Comparison of ENCODE assay signal across 23 cellular contexts in genomic region chr6:12340488-12340818, GRCh38. TPM values are rescaled to one million over a fixed set of nuclear protein-coding genes. Genes with fewer than 3 reads are reported as not detected.
A peak's percentile ranks its signal among the peaks of the same experiment; 100 is the strongest.
DNase-seq lines count a peak whose midpoint lies in the region; ATAC-seq, FAIRE-seq and TF ChIP-seq lines count a peak whose summit lies in the region.
"Had no signal": no experiment of that assay in that cellular context is flagged by ENCODE, and none has a peak within 500 bp of the region (broad histone marks: within the 10 kb centered on the region; RNA-seq: fewer than 3 reads in every experiment).

No MANE protein-coding gene starts in this region.

- POLR2A ChIA-PET in A549 (lab: Yijun Ruan, JAX), result no interaction called here

- WGBS in A549 (ENCODE audit: missing lambda C conversion rate), result 95% methylated on average over 6 of the region's 6 CpGs
- 29 to 30% methylated on average over 6 of the region's 6 CpGs for WGBS in body of pancreas, 2 donors
- 35% methylated on average over 6 of the region's 6 CpGs for WGBS in right lobe of liver (ENCODE audit: insufficient coverage, low coverage, low lambda C conversion rate, missing lambda C conversion rate)

- H3K27ac Mint-ChIP-seq in activated naive CD8-positive, alpha-beta T cell treated with anti-CD3 and anti-CD28 coated beads, Interleukin-2, amount 50 U/mL, for 24 hours, result no peak overlapping the region
- H3K27ac Mint-ChIP-seq in activated naive CD4-positive, alpha-beta T cell treated with anti-CD3 and anti-CD28 coated beads for 36 hours, result no peak overlapping the region
- H3K27ac Mint-ChIP-seq in activated naive CD4-positive, alpha-beta T cell treated with anti-CD3 and anti-CD28 coated beads, Interleukin-2, amount 50 U/mL, for 72 hours, result no peak overlapping the region
- H3K27ac Mint-ChIP-seq: CD4-positive, CD25-positive, alpha-beta regulatory T cell; CD8-positive, alpha-beta memory T cell; HFFc6; IgD-negative memory B cell had no signal

- H3K4me2 ChIP-seq in A549, result no peak overlapping the region

- H3K9me3 ChIP-seq in A549, result no peaks in the 10 kb centered on the region
- no peaks in the 10 kb centered on the region for H3K9me3 ChIP-seq in body of pancreas
- H3K9me3 ChIP-seq in right lobe of liver, result no peaks in the 10 kb centered on the region
- H3K9me3 ChIP-seq in right atrium auricular region, result no peaks in the 10 kb centered on the region
- H3K9me3 ChIP-seq: BE2C had no signal

- H3K36me3 ChIP-seq in body of pancreas (replicated peaks in 1 of 2; ENCODE audit: insufficient read depth in 1 of 2, low read depth in 2 of 2) (no peaks in the 10 kb centered on the region), right lobe of liver (no peaks in the 10 kb centered on the region), right atrium auricular region (no peaks in the 10 kb centered on the region)
- H3K36me3 ChIP-seq: BE2C had no signal

- TF ChIP-seq EP300 in A549 (IDR thresholded peaks at IDR 0.05), result no peak

- no peaks in the 10 kb centered on the region for H3K4me1 Mint-ChIP-seq in activated naive CD8-positive, alpha-beta T cell treated with anti-CD3 and anti-CD28 coated beads, Interleukin-2, amount 50 U/mL, for 24 hours
- no peaks in the 10 kb centered on the region for H3K4me1 Mint-ChIP-seq in activated naive CD4-positive, alpha-beta T cell treated with anti-CD3 and anti-CD28 coated beads for 36 hours (ENCODE audit: low read depth)
- H3K4me1 Mint-ChIP-seq: CD4-positive, CD25-positive, alpha-beta regulatory T cell; CD8-positive, alpha-beta memory T cell had no signal

- TF ChIP-seq POLR2A in A549 (IDR thresholded peaks at IDR 0.05; ENCODE audit: low read length) (no peak), body of pancreas (IDR thresholded peaks at IDR 0.05) (no peak), right lobe of liver (IDR thresholded peaks at IDR 0.05) (no peak)

- H3K36me3 Mint-ChIP-seq in activated naive CD8-positive, alpha-beta T cell treated with anti-CD3 and anti-CD28 coated beads, Interleukin-2, amount 50 U/mL, for 24 hours (ENCODE audit: low read depth), result no peaks in the 10 kb centered on the region
- H3K36me3 Mint-ChIP-seq in activated naive CD4-positive, alpha-beta T cell treated with anti-CD3 and anti-CD28 coated beads for 36 hours (ENCODE audit: low read depth), result no peaks in the 10 kb centered on the region
- H3K36me3 Mint-ChIP-seq in activated naive CD4-positive, alpha-beta T cell treated with anti-CD3 and anti-CD28 coated beads, Interleukin-2, amount 50 U/mL, for 72 hours, result no peaks in the 10 kb centered on the region
- H3K36me3 Mint-ChIP-seq: CD4-positive, CD25-positive, alpha-beta regulatory T cell; CD8-positive, alpha-beta memory T cell; IgD-negative memory B cell had no signal

- peaks cover 66% of the 10 kb centered on the region for H3K4me1 ChIP-seq in A549
- H3K4me1 ChIP-seq in body of pancreas, result peaks cover 75% of the 10 kb centered on the region
- H3K4me1 ChIP-seq in right lobe of liver, result peaks cover 0 to 70% (median 29%) of the 10 kb centered on the region in 4 donors
- H3K4me1 ChIP-seq in right atrium auricular region, result no peaks in the 10 kb centered on the region
- H3K4me1 ChIP-seq: BE2C had no signal

- ATAC-seq in A549 (no peak), body of pancreas (no peak), right lobe of liver (peak in 3 of 4 donors; percentile 1 to 7 (median 6))
- no peak for ATAC-seq in activated naive CD8-positive, alpha-beta T cell treated with anti-CD3 and anti-CD28 coated beads, Interleukin-2, amount 50 U/mL, for 24 hours
- ATAC-seq in activated naive CD4-positive, alpha-beta T cell treated with anti-CD3 and anti-CD28 coated beads, Interleukin-2, amount 50 U/mL, for 72 hours, result no peak
- ATAC-seq: HCT116 had no signal

- FAIRE-seq in A549 (lab: Jason Lieb, UNC), result no peak
- FAIRE-seq: D721Med, GM12892, GM18507, HTR-8/SVneo had no signal

- intact Hi-C loops in body of pancreas (cut with DNase I) (no loop called here), right lobe of liver (cut with DNase I) (no loop called here)
- intact Hi-C loops in activated naive CD4-positive, alpha-beta T cell treated with anti-CD3 and anti-CD28 coated beads for 36 hours (cut with micrococcal nuclease), result no loop called here

- DNase-seq in A549 (ENCODE audit: low read depth in 1 of 2, low spot score in 1 of 2), result no peak
- DNase-seq in body of pancreas, result no peak
- DNase-seq in right lobe of liver, result no peak
- DNase-seq in activated naive CD8-positive, alpha-beta T cell treated with anti-CD3 and anti-CD28 coated beads, Interleukin-2, amount 50 U/mL, for 24 hours, result no peak
- no peak for DNase-seq in right atrium auricular region (ENCODE audit: low spot score)
- DNase-seq in activated naive CD4-positive, alpha-beta T cell treated with anti-CD3 and anti-CD28 coated beads for 36 hours, result no peak
- no peak for DNase-seq in activated naive CD4-positive, alpha-beta T cell treated with anti-CD3 and anti-CD28 coated beads, Interleukin-2, amount 50 U/mL, for 72 hours (ENCODE audit: low spot score in 2 of 2)
- DNase-seq: ACHN; C1 segment of cervical spinal cord; CD4-positive, CD25-positive, alpha-beta regulatory T cell; CD8-positive, alpha-beta memory T cell; COR-L47; GDM1; GM23248; H7; HFFc6 had no signal

- no peak for TF ChIP-seq CTCF in A549 (IDR thresholded peaks at IDR 0.05)
- no peak for TF ChIP-seq CTCF in body of pancreas (IDR thresholded peaks at IDR 0.05)
- no peak for TF ChIP-seq CTCF in right lobe of liver (IDR thresholded peaks at IDR 0.05)
- TF ChIP-seq CTCF in right atrium auricular region (IDR thresholded peaks at IDR 0.05), result no peak

- CTCF ChIA-PET in A549 (lab: Yijun Ruan, JAX), result no interaction called here
- CTCF ChIA-PET in activated naive CD4-positive, alpha-beta T cell treated with anti-CD3 and anti-CD28 coated beads for 36 hours (lab: Charles Lee), result no interaction called here

- H3K9me3 Mint-ChIP-seq in activated naive CD8-positive, alpha-beta T cell treated with anti-CD3 and anti-CD28 coated beads, Interleukin-2, amount 50 U/mL, for 24 hours, result no peaks in the 10 kb centered on the region
- no peaks in the 10 kb centered on the region for H3K9me3 Mint-ChIP-seq in activated naive CD4-positive, alpha-beta T cell treated with anti-CD3 and anti-CD28 coated beads for 36 hours
- H3K9me3 Mint-ChIP-seq in activated naive CD4-positive, alpha-beta T cell treated with anti-CD3 and anti-CD28 coated beads, Interleukin-2, amount 50 U/mL, for 72 hours, result no peaks in the 10 kb centered on the region
- H3K9me3 Mint-ChIP-seq: CD8-positive, alpha-beta memory T cell; HFFc6; IgD-negative memory B cell had no signal

- H3K4me3 Mint-ChIP-seq in activated naive CD8-positive, alpha-beta T cell treated with anti-CD3 and anti-CD28 coated beads, Interleukin-2, amount 50 U/mL, for 24 hours, result no peak overlapping the region
- H3K4me3 Mint-ChIP-seq in activated naive CD4-positive, alpha-beta T cell treated with anti-CD3 and anti-CD28 coated beads for 36 hours, result no peak overlapping the region
- H3K4me3 Mint-ChIP-seq: CD4-positive, CD25-positive, alpha-beta regulatory T cell; CD8-positive, alpha-beta memory T cell; HFFc6 had no signal

- TF ChIP-seq RAD21 in A549 (conservative IDR thresholded peaks at IDR 0.05 in 1 of 2, IDR thresholded peaks at IDR 0.05 in 1 of 2), result no peak

- H3K4me3 ChIP-seq in A549, result no peak overlapping the region
- H3K4me3 ChIP-seq in body of pancreas, result no peak overlapping the region
- no peak overlapping the region for H3K4me3 ChIP-seq in right lobe of liver
- H3K4me3 ChIP-seq in right atrium auricular region, result no peak overlapping the region
- H3K4me3 ChIP-seq: GM23248 had no signal

- H3K27ac ChIP-seq in A549, result peak overlapping the region; percentile 85 to 98
- H3K27ac ChIP-seq in body of pancreas, result peak overlapping the region in 3 of 4 donors; percentile 7 to 19 (median 17)
- H3K27ac ChIP-seq in right lobe of liver, result peak overlapping the region in 2 of 3 donors; percentile 66 to 69
- no peak overlapping the region for H3K27ac ChIP-seq in right atrium auricular region
- H3K27ac ChIP-seq: GM23248 had no signal

- no peaks in the 10 kb centered on the region for H3K27me3 ChIP-seq in body of pancreas
- no peaks in the 10 kb centered on the region for H3K27me3 ChIP-seq in right lobe of liver
- no peaks in the 10 kb centered on the region for H3K27me3 ChIP-seq in right atrium auricular region
- H3K27me3 ChIP-seq: BE2C had no signal

- peaks cover 3% of the 10 kb centered on the region for H3K27me3 Mint-ChIP-seq in activated naive CD8-positive, alpha-beta T cell treated with anti-CD3 and anti-CD28 coated beads, Interleukin-2, amount 50 U/mL, for 24 hours
- H3K27me3 Mint-ChIP-seq in activated naive CD4-positive, alpha-beta T cell treated with anti-CD3 and anti-CD28 coated beads for 36 hours (ENCODE audit: low read depth), result peaks cover 4% of the 10 kb centered on the region
- H3K27me3 Mint-ChIP-seq: IgD-negative memory B cell had no signal

TF ChIP-seq in A549, 52 proteins besides CTCF, POLR2A, EP300 and RAD21 (continues in another document):
- TF ChIP-seq CBX2 (IDR thresholded peaks at IDR 0.05; ENCODE audit: borderline replicate concordance, low read depth), result no peak
- TF ChIP-seq HDAC2 (IDR thresholded peaks at IDR 0.05), result no peak
- no peak for TF ChIP-seq CEBPB (IDR thresholded peaks at IDR 0.05)

RNA-seq across cellular contexts. Expression of gene EDN1, which starts 50.3 kb away (rescaled TPM):
- polyA plus RNA-seq in A549 (2011; rRNA removed) (67.1 and 87.4 TPM in 2 replicates), A549 (2017; fragmentation: RNase III; extraction: RNeasy Plus Mini Kit Qiagen cat#74134 plus additional on column Dnase treatment) (33.2 to 34.3 TPM (median 33.5 TPM) in 3 replicates)
- 41.2 and 42.5 TPM in 2 replicates for polyA plus RNA-seq in A549 (2012; cell fraction: cytosol; rRNA removed)
- 54.7 and 61.3 TPM in 2 replicates for polyA plus RNA-seq in A549 (2012; cell fraction: nucleus; rRNA removed)
- polyA minus RNA-seq in A549 (2011; rRNA and poly(A)+ RNA removed), result 40.1 and 44.8 TPM in 2 replicates
- total RNA-seq in body of pancreas (10 to 100 TPM in 1 of 2 donors, under 1 TPM in 1; 0.66 to 19.7 TPM), right lobe of liver (1 to 10 TPM in 3 of 6 experiments, under 1 TPM in 3; 0.18 to 6.8 (median 1.4) TPM), right atrium auricular region (10 to 100 TPM in 1 of 2 donors, 1 to 10 TPM in 1; 9.0 to 13.4 TPM)
- under 1 TPM; 0.15 to 0.24 TPM for total RNA-seq in activated naive CD4-positive, alpha-beta T cell treated with anti-CD3 and anti-CD28 coated beads for 36 hours
- total RNA-seq in activated naive CD4-positive, alpha-beta T cell treated with anti-CD3 and anti-CD28 coated beads, Interleukin-2, amount 50 U/mL, for 72 hours, result under 1 TPM; 0.27 to 0.30 TPM
- polyA plus RNA-seq: CD4-positive, CD25-positive, alpha-beta regulatory T cell; CD8-positive, alpha-beta memory T cell; IgD-negative memory B cell had no signal

Comparison
In these comparisons a context has a peak if more than half of its experiments do, and no peak if none do; other contexts are left out.
1. ATAC-seq: peak in right lobe of liver (3 of 4); none in A549 (0 of 2), body of pancreas (single experiment), activated naive CD8-positive, alpha-beta T cell treated with anti-CD3 and anti-CD28 coated beads, Interleukin-2, amount 50 U/mL, for 24 hours (single experiment) and activated naive CD4-positive, alpha-beta T cell treated with anti-CD3 and anti-CD28 coated beads, Interleukin-2, amount 50 U/mL, for 72 hours (0 of 2).
2. H3K27ac ChIP-seq: peak in A549 (2 of 2), body of pancreas (3 of 4) and right lobe of liver (2 of 3); none in right atrium auricular region (0 of 2).